ENCODE assay signal across 20 cellular contexts in genomic region chr7:92557808-92558362, GRCh38. TPM values are rescaled to one million over a fixed set of nuclear protein-coding genes. Genes with fewer than 3 reads are reported as not detected.
DNase-seq lines count a peak whose midpoint lies in the region; ATAC-seq, FAIRE-seq and TF ChIP-seq lines count a peak whose summit lies in the region.
"Had no signal": no experiment of that assay in that cellular context is flagged by ENCODE, and none has a peak within 500 bp of the region (broad histone marks: within the 10 kb centered on the region; RNA-seq: fewer than 3 reads in every experiment).

No MANE protein-coding gene starts in this region.

- no peak overlapping the region for H3K14ac ChIP-seq in mesenchymal stem cell (ENCODE audit: low read length in 2 of 2)

- FAIRE-seq in GM12891 (lab: Jason Lieb, UNC) (no peak), K562 (lab: Jason Lieb, UNC) (no peak)
- FAIRE-seq: G401.6 had no signal

- TF ChIP-seq RAD21 in K562 (CRISPR knock-in tag; conservative IDR thresholded peaks at IDR 0.05 in 1 of 2, IDR thresholded peaks at IDR 0.05 in 1 of 2): no peak

- no peak overlapping the region for H2BK5ac ChIP-seq in mesenchymal stem cell (ENCODE audit: low read depth, low read length, poor library complexity, severe bottlenecking)

- peak overlapping the region; percentile 30 for H3K27ac Mint-ChIP-seq in activated naive CD4-positive, alpha-beta T cell treated with anti-CD3 and anti-CD28 coated beads, Interleukin-2, amount 10 ng/mL, durations not matched to agents 7 days and 5 days
- peak overlapping the region; percentile 2 for H3K27ac Mint-ChIP-seq in neural crest cell (ENCODE audit: unreplicated experiment)
- no peak overlapping the region for H3K27ac Mint-ChIP-seq in type B pancreatic cell

- H3K4me3 Mint-ChIP-seq in activated naive CD4-positive, alpha-beta T cell treated with anti-CD3 and anti-CD28 coated beads, Interleukin-2, amount 10 ng/mL, durations not matched to agents 7 days and 5 days: no peak overlapping the region
- no peak overlapping the region for H3K4me3 Mint-ChIP-seq in neural crest cell
- H3K4me3 Mint-ChIP-seq in type B pancreatic cell: no peak overlapping the region
- H3K4me3 Mint-ChIP-seq: CD4-positive, CD25-positive, alpha-beta regulatory T cell had no signal

- no peak overlapping the region for H2BK120ac ChIP-seq in mesenchymal stem cell (ENCODE audit: low read depth, low read length)

- no peaks in the 10 kb centered on the region for H3K79me1 ChIP-seq in mesenchymal stem cell (replicated peaks; ENCODE audit: low read length, poor library complexity, severe bottlenecking)

- in situ Hi-C loops in K562 (cut with MboI): no loop called here

- no peaks in the 10 kb centered on the region for H3K9me1 ChIP-seq in K562 (ENCODE audit: control insufficient read depth, insufficient read depth, low read length)

- H3K23ac ChIP-seq in mesenchymal stem cell (ENCODE audit: low read length in 2 of 2): no peak overlapping the region

- BruUV-seq in K562 (replicated peaks; lab: Mats Ljungman, UMichigan): no TSS peak

- no peak for ATAC-seq in K562

- H3K79me2 ChIP-seq in K562 (ENCODE audit: control insufficient read depth, insufficient read depth, low read length): no peaks in the 10 kb centered on the region

- POLR2A ChIA-PET in K562 (lab: Yijun Ruan, JAX): interaction anchor here (1.3 to 2.3 kb wide), 5 partner anchors 8 to 29 kb away, joined by 4 to 7 read pairs (median 6); partner anchors contain the start of genes PEX1 and RBM48

- peaks cover 14% of the 10 kb centered on the region for H3K36me3 Mint-ChIP-seq in activated naive CD4-positive, alpha-beta T cell treated with anti-CD3 and anti-CD28 coated beads, Interleukin-2, amount 10 ng/mL, durations not matched to agents 7 days and 5 days
- no peaks in the 10 kb centered on the region for H3K36me3 Mint-ChIP-seq in neural crest cell (ENCODE audit: low read depth)
- H3K36me3 Mint-ChIP-seq in type B pancreatic cell: peaks cover 7% of the 10 kb centered on the region

- no peaks in the 10 kb centered on the region for H3K4me1 Mint-ChIP-seq in activated naive CD4-positive, alpha-beta T cell treated with anti-CD3 and anti-CD28 coated beads, Interleukin-2, amount 10 ng/mL, durations not matched to agents 7 days and 5 days
- H3K4me1 Mint-ChIP-seq in neural crest cell (no peaks in the 10 kb centered on the region), type B pancreatic cell (ENCODE audit: unreplicated experiment) (no peaks in the 10 kb centered on the region)

- TF ChIP-seq POLR2A in GM12891 (IDR thresholded peaks at IDR 0.05; ENCODE audit: low read depth, low read length) (peak; percentile 61; the same call in 1 of the 2 replicates), K562 (conservative IDR thresholded peaks at IDR 0.05) (no peak)

- no peaks in the 10 kb centered on the region for H3K27me3 ChIP-seq in K562 (ENCODE audit: control insufficient read depth in 2 of 2, insufficient read depth in 2 of 2, low read length in 2 of 2)
- H3K27me3 ChIP-seq in mesenchymal stem cell (ENCODE audit: control insufficient read depth in 1 of 2, insufficient read depth in 1 of 2, low read length in 2 of 2): no peaks in the 10 kb centered on the region
- H3K27me3 ChIP-seq: BE2C had no signal

- H3K4me1 ChIP-seq in K562 (replicated peaks in 1 of 2; ENCODE audit: control insufficient read depth in 2 of 2, insufficient read depth in 2 of 2, low read length in 2 of 2) (no peaks in the 10 kb centered on the region), mesenchymal stem cell (ENCODE audit: control insufficient read depth, insufficient read depth, low read depth, low read length) (no peaks in the 10 kb centered on the region)
- H3K4me1 ChIP-seq: BE2C had no signal

- H3K18ac ChIP-seq in mesenchymal stem cell (ENCODE audit: low read depth in 1 of 2, low read length in 2 of 2): no peak overlapping the region

- peaks cover 3% of the 10 kb centered on the region for H3K27me3 Mint-ChIP-seq in activated naive CD4-positive, alpha-beta T cell treated with anti-CD3 and anti-CD28 coated beads, Interleukin-2, amount 10 ng/mL, durations not matched to agents 7 days and 5 days
- H3K27me3 Mint-ChIP-seq in neural crest cell (ENCODE audit: low read depth) (no peaks in the 10 kb centered on the region), type B pancreatic cell (no peaks in the 10 kb centered on the region)
- H3K27me3 Mint-ChIP-seq: CD4-positive, CD25-positive, alpha-beta regulatory T cell had no signal

- H3K9ac ChIP-seq in K562 (ENCODE audit: insufficient read depth in 1 of 2, low read depth in 2 of 2, low read length in 2 of 2): no peak overlapping the region
- H3K9ac ChIP-seq in mesenchymal stem cell (ENCODE audit: low read length): no peak overlapping the region

- intact Hi-C loops in K562 (cut with micrococcal nuclease): no loop called here

- H3K4me2 ChIP-seq in K562 (ENCODE audit: insufficient read depth, low read length) (no peak overlapping the region), mesenchymal stem cell (ENCODE audit: low read length, poor library complexity, severe bottlenecking) (no peak overlapping the region)

- H3K27ac ChIP-seq in K562 (ENCODE audit: extremely low read depth, low read depth, low read length) (no peak overlapping the region), mesenchymal stem cell (ENCODE audit: low read length, poor library complexity, severe bottlenecking) (no peak overlapping the region)

- H4K8ac ChIP-seq in mesenchymal stem cell (ENCODE audit: low read length): no peak overlapping the region

- H2AK5ac ChIP-seq in mesenchymal stem cell (ENCODE audit: low read length, severe bottlenecking): no peak overlapping the region

- no peaks in the 10 kb centered on the region for H4K20me1 ChIP-seq in K562 (replicated peaks; ENCODE audit: control insufficient read depth, insufficient read depth, low read length)

- no peak overlapping the region for H3K4me3 ChIP-seq in K562
- H3K4me3 ChIP-seq in mesenchymal stem cell (ENCODE audit: insufficient read depth in 1 of 2, low read depth in 1 of 2, low read length in 2 of 2): no peak overlapping the region

- CTCF ChIA-PET in activated naive CD4-positive, alpha-beta T cell treated with anti-CD3 and anti-CD28 coated beads, Interleukin-2, amount 10 ng/mL, durations not matched to agents 7 days and 5 days (lab: Charles Lee): no interaction called here
- CTCF ChIA-PET in K562 (lab: Yijun Ruan, JAX; ENCODE audit: low intra/inter-chr PET ratio): no interaction called here

- TF ChIP-seq CTCF in K562 (IDR thresholded peaks at IDR 0.05 in 2 of 3, conservative IDR thresholded peaks at IDR 0.05 in 1 of 3; ENCODE audit: insufficient read depth in 2 of 3, low read depth in 1 of 3, low read length in 3 of 3) (no peak), neural crest cell (conservative IDR thresholded peaks at IDR 0.05) (no peak), type B pancreatic cell (conservative IDR thresholded peaks at IDR 0.05) (no peak)

- H3K9me3 ChIP-seq in K562 (replicated peaks; ENCODE audit: control insufficient read depth, insufficient read depth, low read depth, low read length) (no peaks in the 10 kb centered on the region), mesenchymal stem cell (ENCODE audit: control insufficient read depth, low read length) (no peaks in the 10 kb centered on the region)
- H3K9me3 ChIP-seq: BE2C, Caco-2 had no signal

- H3K36me3 ChIP-seq in K562 (ENCODE audit: control insufficient read depth, insufficient read depth, low read length) (peaks cover 25% of the 10 kb centered on the region), mesenchymal stem cell (ENCODE audit: control insufficient read depth in 1 of 2, insufficient read depth in 2 of 2, low read depth in 1 of 2, low read length in 2 of 2) (peaks cover 6 to 37% of the 10 kb centered on the region in 2 experiments)

- DNase-seq in activated naive CD4-positive, alpha-beta T cell treated with anti-CD3 and anti-CD28 coated beads, Interleukin-2, amount 10 ng/mL, durations not matched to agents 7 days and 5 days: no peak
- no peak for DNase-seq in activated naive CD4-positive, alpha-beta T cell treated with anti-CD3 and anti-CD28 coated beads, Interleukin-2, amount 50 U/mL, for 16 hours
- DNase-seq in GM12891 (ENCODE audit: insufficient read length, low spot score) (no peak), K562 (ENCODE audit: extremely low read depth in 1 of 4, low spot score in 3 of 4) (no peak), neural crest cell (ENCODE audit: low read depth, low spot score) (no peak), mesenchymal stem cell (no peak), type B pancreatic cell (ENCODE audit: extremely low spot score, unreplicated experiment) (no peak)
- DNase-seq in stimulated activated CD4-positive, alpha-beta T cell treated with anti-CD3 and anti-CD28 coated beads, Interleukin-2, amount 100 ng/mL, for 48 hours: no peak
- DNase-seq: 8988T; BE2C; Caco-2; CD4-positive, CD25-positive, alpha-beta regulatory T cell; HCEC 1CT; KG1; NCI-H187; NCI-H2227 treated with DMSO at 0.1 percent for 48 hours; NCI-H524 treated with DMSO at 0.1 percent for 48 hours; RPMI8226; SHP77 treated with DMSO at 0.1 percent for 48 hours had no signal

- 80% methylated on average over 7 of the region's 7 CpGs for WGBS in K562 (ENCODE audit: insufficient coverage, low coverage, missing lambda C conversion rate)
- 96% methylated on average over 4 of the region's 7 CpGs for WGBS in mesenchymal stem cell

- no peaks in the 10 kb centered on the region for H3K9me3 Mint-ChIP-seq in activated naive CD4-positive, alpha-beta T cell treated with anti-CD3 and anti-CD28 coated beads, Interleukin-2, amount 10 ng/mL, durations not matched to agents 7 days and 5 days
- H3K9me3 Mint-ChIP-seq in neural crest cell: no peaks in the 10 kb centered on the region
- H3K9me3 Mint-ChIP-seq in type B pancreatic cell: no peaks in the 10 kb centered on the region
- H3K9me3 Mint-ChIP-seq: CD4-positive, CD25-positive, alpha-beta regulatory T cell had no signal

- H2AFZ ChIP-seq in K562 (ENCODE audit: low read depth, low read length) (no peak overlapping the region), mesenchymal stem cell (ENCODE audit: low read depth, low read length) (no peak overlapping the region)

- no peak overlapping the region for H2BK12ac ChIP-seq in mesenchymal stem cell (ENCODE audit: low read length in 2 of 2)

- TF ChIP-seq EP300 in K562 (IDR thresholded peaks at IDR 0.05; ENCODE audit: low read length): no peak

- no peak overlapping the region for H4K91ac ChIP-seq in mesenchymal stem cell (ENCODE audit: low read length)

- no peak overlapping the region for H2BK15ac ChIP-seq in mesenchymal stem cell (ENCODE audit: low read depth, poor library complexity, severe bottlenecking)

- H3K4ac ChIP-seq in mesenchymal stem cell (ENCODE audit: low read depth in 1 of 2, low read length in 2 of 2): no peak overlapping the region

RNA-seq across cellular contexts. Expression of gene RBM48, which starts 29.3 kb away (rescaled TPM):
- 8.0 TPM for polyA plus RNA-seq in GM12891 (2012; ENCODE audit: low read depth, missing spikeins)
- 23.7 and 43.2 TPM in 2 replicates for total RNA-seq in K562 (2011; cell fraction: chromatin; rRNA removed; ENCODE audit: low replicate concordance)
- total RNA-seq in K562 (2011; cell fraction: nucleolus; rRNA removed): 16.5 and 16.6 TPM in 2 replicates
- total RNA-seq in K562 (2011; cell fraction: nucleoplasm; rRNA removed): 24.3 and 26.5 TPM in 2 replicates
- total RNA-seq in K562 (2014; rRNA removed): 9.9 and 10.8 TPM in 2 replicates
- 16.8 and 18.5 TPM in 2 replicates for total RNA-seq in K562 (2014; rRNA removed; fragmentation: Illumina TruSeq; extraction: Trizol)
- total RNA-seq in K562 (2015; rRNA removed; fragmentation: Illumina TruSeq; extraction: Trizol): 12.9 and 15.3 TPM in 2 replicates
- total RNA-seq in K562 (2021): 13.1 and 13.8 TPM in 2 replicates
- 8.8 and 10.2 TPM in 2 replicates for polyA plus RNA-seq in K562 (2011; rRNA removed)
- polyA plus RNA-seq in K562 (2011; cell fraction: cytosol; rRNA removed): 5.1 and 8.7 TPM in 2 replicates
- polyA plus RNA-seq in K562 (2011; cell fraction: nucleus; rRNA removed): 8.9 and 10.8 TPM in 2 replicates
- 10.5 and 11.0 TPM in 2 replicates for polyA plus RNA-seq in K562 (2012)
- 16.7 and 19.0 TPM in 2 replicates for polyA plus RNA-seq in K562 (2014; fragmentation: Illumina TruSeq; extraction: Trizol)
- 10 to 100 TPM; 20.9 to 35.1 TPM for polyA plus RNA-seq in K562 (2014; fragmentation: Nextera tagmentation; extraction: Ambion mirVana)
- 14.2 and 16.3 TPM in 2 replicates for polyA plus RNA-seq in K562 (2014; rRNA removed)
- polyA minus RNA-seq in K562 (2011; rRNA and poly(A)+ RNA removed): 19.2 and 23.9 TPM in 2 replicates
- 3.1 and 6.2 TPM in 2 replicates for polyA minus RNA-seq in K562 (2011; cell fraction: cytosol; rRNA and poly(A)+ RNA removed)
- 16.6 and 20.7 TPM in 2 replicates for polyA minus RNA-seq in K562 (2011; cell fraction: nucleus; rRNA and poly(A)+ RNA removed)
- total RNA-seq in neural crest cell: 13.6 and 14.5 TPM in 2 replicates
- polyA plus RNA-seq in mesenchymal stem cell (2013, experiment 1 of 2): 6.7 TPM
- 7.4 TPM for polyA plus RNA-seq in mesenchymal stem cell (2013, experiment 2 of 2)
- 14.4 and 17.0 TPM in 2 replicates for total RNA-seq in type B pancreatic cell (ENCODE audit: low replicate concordance)

RNA-seq across cellular contexts. Expression of gene PEX1, which starts 29.6 kb away (rescaled TPM):
- polyA plus RNA-seq in GM12891 (2012; ENCODE audit: low read depth, missing spikeins): 6.3 TPM
- 25.9 and 81.9 TPM in 2 replicates for total RNA-seq in K562 (2011; cell fraction: chromatin; rRNA removed; ENCODE audit: low replicate concordance)
- total RNA-seq in K562 (2011; cell fraction: nucleolus; rRNA removed): 15.8 and 16.4 TPM in 2 replicates
- 26.4 and 27.9 TPM in 2 replicates for total RNA-seq in K562 (2011; cell fraction: nucleoplasm; rRNA removed)
- total RNA-seq in K562 (2014; rRNA removed): 12.9 and 14.1 TPM in 2 replicates
- total RNA-seq in K562 (2014; rRNA removed; fragmentation: Illumina TruSeq; extraction: Trizol): 30.2 TPM in 2 replicates
- 23.6 and 23.7 TPM in 2 replicates for total RNA-seq in K562 (2015; rRNA removed; fragmentation: Illumina TruSeq; extraction: Trizol)
- total RNA-seq in K562 (2021): 15.6 and 20.0 TPM in 2 replicates
- polyA plus RNA-seq in K562 (2011; rRNA removed): 23.1 and 32.2 TPM in 2 replicates
- 6.4 and 11.7 TPM in 2 replicates for polyA plus RNA-seq in K562 (2011; cell fraction: cytosol; rRNA removed)
- polyA plus RNA-seq in K562 (2011; cell fraction: nucleus; rRNA removed): 39.8 and 49.4 TPM in 2 replicates
- polyA plus RNA-seq in K562 (2012): 11.8 and 18.5 TPM in 2 replicates
- 21.0 and 26.2 TPM in 2 replicates for polyA plus RNA-seq in K562 (2014; fragmentation: Illumina TruSeq; extraction: Trizol)
- 10 to 100 TPM in 1 of 2 experiments, 1 to 10 TPM in 1; 9.4 to 10.3 TPM for polyA plus RNA-seq in K562 (2014; fragmentation: Nextera tagmentation; extraction: Ambion mirVana)
- polyA plus RNA-seq in K562 (2014; rRNA removed): 19.9 and 28.0 TPM in 2 replicates
- polyA minus RNA-seq in K562 (2011; rRNA and poly(A)+ RNA removed): 31.4 and 32.3 TPM in 2 replicates
- 8.7 and 9.4 TPM in 2 replicates for polyA minus RNA-seq in K562 (2011; cell fraction: cytosol; rRNA and poly(A)+ RNA removed)
- polyA minus RNA-seq in K562 (2011; cell fraction: nucleus; rRNA and poly(A)+ RNA removed): 22.5 and 31.9 TPM in 2 replicates
- total RNA-seq in neural crest cell: 24.8 and 25.7 TPM in 2 replicates
- polyA plus RNA-seq in mesenchymal stem cell (2013, experiment 1 of 2): 6.2 TPM
- polyA plus RNA-seq in mesenchymal stem cell (2013, experiment 2 of 2): 6.8 TPM
- 19.7 and 22.2 TPM in 2 replicates for total RNA-seq in type B pancreatic cell (ENCODE audit: low replicate concordance)

RNA-seq across cellular contexts. Expression of gene FAM133B, which starts 32.3 kb away (rescaled TPM):
- polyA plus RNA-seq in GM12891 (2012; ENCODE audit: low read depth, missing spikeins): 17.2 TPM
- total RNA-seq in K562 (2011; cell fraction: chromatin; rRNA removed; ENCODE audit: low replicate concordance): 21.5 and 103 TPM in 2 replicates
- total RNA-seq in K562 (2011; cell fraction: nucleolus; rRNA removed): 11.5 and 15.9 TPM in 2 replicates
- 46.5 and 77.0 TPM in 2 replicates for total RNA-seq in K562 (2011; cell fraction: nucleoplasm; rRNA removed)
- total RNA-seq in K562 (2014; rRNA removed) (22.4 and 80.3 TPM in 2 replicates), K562 (2014; rRNA removed; fragmentation: Illumina TruSeq; extraction: Trizol) (58.4 and 67.4 TPM in 2 replicates), K562 (2015; rRNA removed; fragmentation: Illumina TruSeq; extraction: Trizol) (69.1 and 80.4 TPM in 2 replicates), K562 (2021) (29.0 and 30.7 TPM in 2 replicates), neural crest cell (37.6 and 42.1 TPM in 2 replicates), type B pancreatic cell (ENCODE audit: low replicate concordance) (24.6 and 29.1 TPM in 2 replicates)
- polyA plus RNA-seq in K562 (2011; rRNA removed) (26.1 and 34.4 TPM in 2 replicates), K562 (2014; fragmentation: Illumina TruSeq; extraction: Trizol) (37.9 and 45.8 TPM in 2 replicates), K562 (2014; fragmentation: Nextera tagmentation; extraction: Ambion mirVana) (10 to 100 TPM; 38.5 to 39.7 TPM), K562 (2014; rRNA removed) (27.5 and 37.0 TPM in 2 replicates)
- polyA plus RNA-seq in K562 (2011; cell fraction: cytosol; rRNA removed): 5.4 and 23.7 TPM in 2 replicates
- polyA plus RNA-seq in K562 (2011; cell fraction: nucleus; rRNA removed): 24.3 and 24.9 TPM in 2 replicates
- 22.7 and 30.4 TPM in 2 replicates for polyA plus RNA-seq in K562 (2012)
- polyA minus RNA-seq in K562 (2011; rRNA and poly(A)+ RNA removed): 17.5 and 22.7 TPM in 2 replicates
- polyA minus RNA-seq in K562 (2011; cell fraction: cytosol; rRNA and poly(A)+ RNA removed): 12.3 and 13.1 TPM in 2 replicates
- polyA minus RNA-seq in K562 (2011; cell fraction: nucleus; rRNA and poly(A)+ RNA removed): 20.3 and 40.0 TPM in 2 replicates
- polyA plus RNA-seq in mesenchymal stem cell (2013, experiment 1 of 2): 38.9 TPM
- polyA plus RNA-seq in mesenchymal stem cell (2013, experiment 2 of 2): 43.0 TPM
